In genomic region chr10:119755446-119755845, GRCh38 we compare ENCODE assay signal across 19 cellular contexts. TPM values are rescaled to one million over a fixed set of nuclear protein-coding genes. Genes with fewer than 3 reads are reported as not detected.
A peak's percentile ranks its signal among the peaks of the same experiment; 100 is the strongest.
DNase-seq lines count a peak whose midpoint lies in the region; ATAC-seq, FAIRE-seq and TF ChIP-seq lines count a peak whose summit lies in the region.
"Had no signal": no experiment of that assay in that cellular context is flagged by ENCODE, and none has a peak within 500 bp of the region (broad histone marks: within the 10 kb centered on the region; RNA-seq: fewer than 3 reads in every experiment).

No MANE protein-coding gene starts in this region.

- no peak overlapping the region for H3K4me2 ChIP-seq in HepG2 (ENCODE audit: low read depth, low read length)
- H3K4me2 ChIP-seq in neural progenitor cell = no peak overlapping the region
- H3K4me2 ChIP-seq: GM23338 had no signal

- H3K9me3 ChIP-seq in HepG2 (ENCODE audit: low read length) (no peaks in the 10 kb centered on the region), right lobe of liver (no peaks in the 10 kb centered on the region), neural progenitor cell (ENCODE audit: low read depth) (no peaks in the 10 kb centered on the region), upper lobe of right lung (no peaks in the 10 kb centered on the region)

- H3K36me3 Mint-ChIP-seq in neural progenitor cell = no peaks in the 10 kb centered on the region
- no peaks in the 10 kb centered on the region for H3K36me3 Mint-ChIP-seq in activated naive CD4-positive, alpha-beta T cell treated with anti-CD3 and anti-CD28 coated beads, Interleukin-2, amount 10 ng/mL, durations not matched to agents 7 days and 5 days

- H4K20me1 ChIP-seq in HepG2 (ENCODE audit: insufficient read depth, low read length) (no peaks in the 10 kb centered on the region), neural progenitor cell (ENCODE audit: low read depth) (no peaks in the 10 kb centered on the region)

- H3K4me3 ChIP-seq in HepG2 (replicated peaks in 1 of 3; ENCODE audit: insufficient read depth in 1 of 3, low read depth in 2 of 3, low read length in 3 of 3) (no peak overlapping the region), right lobe of liver (no peak overlapping the region), brain microvascular endothelial cell (ENCODE audit: low read depth, low read length) (no peak overlapping the region), neural progenitor cell (no peak overlapping the region), upper lobe of right lung (no peak overlapping the region)
- H3K4me3 ChIP-seq: GM12878, GM23338 had no signal

- peaks cover 24% of the 10 kb centered on the region for H3K4me1 Mint-ChIP-seq in neural progenitor cell
- no peaks in the 10 kb centered on the region for H3K4me1 Mint-ChIP-seq in activated naive CD4-positive, alpha-beta T cell treated with anti-CD3 and anti-CD28 coated beads, Interleukin-2, amount 10 ng/mL, durations not matched to agents 7 days and 5 days

- TF ChIP-seq EP300 in HepG2 (IDR thresholded peaks at IDR 0.05; ENCODE audit: low read depth in 2 of 2, low read length in 2 of 2) (no peak), HepG2 (CRISPR knock-in tag; IDR thresholded peaks at IDR 0.05; ENCODE audit: borderline replicate concordance) (no peak)

- peaks cover 3% of the 10 kb centered on the region for H3K27me3 Mint-ChIP-seq in neural progenitor cell (ENCODE audit: insufficient read depth, low read depth)
- no peaks in the 10 kb centered on the region for H3K27me3 Mint-ChIP-seq in activated naive CD4-positive, alpha-beta T cell treated with anti-CD3 and anti-CD28 coated beads, Interleukin-2, amount 10 ng/mL, durations not matched to agents 7 days and 5 days

- no TSS peak for BruUV-seq in HepG2 (replicated peaks; lab: Mats Ljungman, UMichigan)

- POLR2A ChIA-PET in HepG2 (lab: Yijun Ruan, JAX) = interaction anchor here (0.7 to 1.4 kb wide), 2 partner anchors 81 to 137 kb away, joined by 3 read pairs; partner anchors contain the start of gene SEC23IP

- H3K27me3 ChIP-seq in HepG2 (ENCODE audit: control insufficient read depth in 1 of 2, insufficient read depth in 2 of 2, low read length in 2 of 2) (no peaks in the 10 kb centered on the region), right lobe of liver (no peaks in the 10 kb centered on the region), brain microvascular endothelial cell (replicated peaks) (no peaks in the 10 kb centered on the region), neural progenitor cell (no peaks in the 10 kb centered on the region), upper lobe of right lung (no peaks in the 10 kb centered on the region)

- H3K9ac ChIP-seq in HepG2 (ENCODE audit: insufficient read depth, low read depth, low read length) (0 out of 2 replicates have a peak overlapping the region, but pooled peaks have one; percentile 30), neural progenitor cell (no peak overlapping the region)

- H3K9me3 Mint-ChIP-seq in neural progenitor cell = no peaks in the 10 kb centered on the region
- no peaks in the 10 kb centered on the region for H3K9me3 Mint-ChIP-seq in activated naive CD4-positive, alpha-beta T cell treated with anti-CD3 and anti-CD28 coated beads, Interleukin-2, amount 10 ng/mL, durations not matched to agents 7 days and 5 days
- H3K9me3 Mint-ChIP-seq: GM23338 had no signal

- H3K79me2 ChIP-seq in HepG2 (ENCODE audit: insufficient read depth, low read length) (peaks cover 7% of the 10 kb centered on the region), neural progenitor cell (ENCODE audit: low read depth) (no peaks in the 10 kb centered on the region)

- H3K27ac ChIP-seq in HepG2 (ENCODE audit: extremely low read length, insufficient read depth, low read length) (peak overlapping the region; percentile 43), right lobe of liver (no peak overlapping the region), brain microvascular endothelial cell (peak overlapping the region; percentile 37), neural progenitor cell (no peak overlapping the region), upper lobe of right lung (peak overlapping the region; percentile 20)
- H3K27ac ChIP-seq: 22Rv1, C4-2B had no signal

- peak overlapping the region; percentile 84 for H3K27ac Mint-ChIP-seq in neural progenitor cell
- H3K27ac Mint-ChIP-seq in activated naive CD4-positive, alpha-beta T cell treated with anti-CD3 and anti-CD28 coated beads, Interleukin-2, amount 10 ng/mL, durations not matched to agents 7 days and 5 days = no peak overlapping the region
- H3K27ac Mint-ChIP-seq: GM23338 had no signal

- TF ChIP-seq POLR2A in HepG2 (IDR thresholded peaks at IDR 0.05; ENCODE audit: insufficient read depth in 1 of 2, low read depth in 2 of 2, low read length in 2 of 2) = no peak
- TF ChIP-seq POLR2A in right lobe of liver (IDR thresholded peaks at IDR 0.05) = no peak

- CTCF ChIA-PET in HepG2 (lab: Yijun Ruan, JAX; ENCODE audit: low intra/inter-chr PET ratio, low total read pairs) = no interaction called here
- CTCF ChIA-PET in activated naive CD4-positive, alpha-beta T cell treated with anti-CD3 and anti-CD28 coated beads, Interleukin-2, amount 10 ng/mL, durations not matched to agents 7 days and 5 days (lab: Charles Lee) = interaction anchor here (3.1 kb wide), 1 partner anchor 104 kb away, joined by 12 read pairs; no protein-coding TSS in a partner anchor

- DNase-seq in HepG2 (ENCODE audit: low spot score) (no peak), right lobe of liver (no peak), brain microvascular endothelial cell (peak; percentile 41), neural progenitor cell (ENCODE audit: low spot score) (no peak), upper lobe of right lung (no peak), NCI-H774 (lab: John Stamatoyannopoulos, UW) (no peak)
- no peak for DNase-seq in activated naive CD4-positive, alpha-beta T cell treated with anti-CD3 and anti-CD28 coated beads, Interleukin-2, amount 10 ng/mL, durations not matched to agents 7 days and 5 days
- DNase-seq: DMS153, KBM-7, NCI-H1048, NCI-H2227 treated with DMSO at 0.1 percent for 48 hours, NCI-H526 had no signal

- no peak for TF ChIP-seq RAD21 in HepG2 (CRISPR knock-in tag; IDR thresholded peaks at IDR 0.05)

- no peak overlapping the region for H2AFZ ChIP-seq in HepG2 (ENCODE audit: low read length)
- H2AFZ ChIP-seq in neural progenitor cell (replicated peaks) = no peak overlapping the region
- H2AFZ ChIP-seq: GM23338 had no signal

- ATAC-seq in HepG2 (no peak), right lobe of liver (no peak), upper lobe of right lung (no peak), GM21529 (IDR thresholded peaks at IDR 0.05; ENCODE audit: unreplicated experiment) (no peak)
- ATAC-seq: GM12878, GM23338, Right ventricle myocardium inferior had no signal

- H3K4me1 ChIP-seq in HepG2 (ENCODE audit: insufficient read depth, low read length) (peaks cover 41% of the 10 kb centered on the region), right lobe of liver (no peaks in the 10 kb centered on the region), neural progenitor cell (peaks cover 13% of the 10 kb centered on the region), upper lobe of right lung (peaks cover 3% of the 10 kb centered on the region)

- FAIRE-seq in HepG2 (lab: Jason Lieb, UNC) = no peak
- FAIRE-seq: GM12878, GM19239 had no signal

- no peaks in the 10 kb centered on the region for H3F3A ChIP-seq in neural progenitor cell (ENCODE audit: low read depth)

- H3K4me3 Mint-ChIP-seq in neural progenitor cell = no peak overlapping the region
- H3K4me3 Mint-ChIP-seq in activated naive CD4-positive, alpha-beta T cell treated with anti-CD3 and anti-CD28 coated beads, Interleukin-2, amount 10 ng/mL, durations not matched to agents 7 days and 5 days = no peak overlapping the region
- H3K4me3 Mint-ChIP-seq: GM23338 had no signal

- peaks cover 0 to 5% of the 10 kb centered on the region in 2 experiments; a peak in 2 of 5 replicates for H3K36me3 ChIP-seq in HepG2 (replicated peaks in 1 of 2; ENCODE audit: control insufficient read depth in 1 of 2, insufficient read depth in 2 of 2, low read length in 2 of 2)
- no peaks in the 10 kb centered on the region for H3K36me3 ChIP-seq in right lobe of liver
- no peaks in the 10 kb centered on the region for H3K36me3 ChIP-seq in brain microvascular endothelial cell (replicated peaks)
- no peaks in the 10 kb centered on the region for H3K36me3 ChIP-seq in neural progenitor cell
- no peaks in the 10 kb centered on the region for H3K36me3 ChIP-seq in upper lobe of right lung

- in situ Hi-C loops in HepG2 (cut with HindIII; ENCODE audit: extremely low pct_ligation_motif_present, low pct_unique_long_range_greater_than_20kb) = no loop called here
- in situ Hi-C loops in brain microvascular endothelial cell (cut with HindIII; ENCODE audit: low pct_ligation_motif_present, low sequenced_read_pairs) = no loop called here

- WGBS in HepG2 (ENCODE audit: low lambda C conversion rate) = 88% methylated on average over 5 of the region's 5 CpGs
- WGBS in right lobe of liver (ENCODE audit: insufficient coverage, low coverage, low lambda C conversion rate, missing lambda C conversion rate) = 88% methylated on average over 5 of the region's 5 CpGs

- intact Hi-C loops in HepG2 (cut with micrococcal nuclease; ENCODE audit: unreplicated experiment) (loop anchor here (10.0 kb wide), 1 partner anchor 141 kb away; no protein-coding TSS in a partner anchor), right lobe of liver (cut with DNase I) (no loop called here), upper lobe of right lung (cut with DNase I) (no loop called here)

- TF ChIP-seq CTCF in HepG2 (CRISPR knock-in tag; IDR thresholded peaks at IDR 0.05) (no peak), right lobe of liver (IDR thresholded peaks at IDR 0.05) (no peak), brain microvascular endothelial cell (IDR thresholded peaks at IDR 0.05; ENCODE audit: low read depth, low read length, missing control alignments) (no peak), neural progenitor cell (IDR thresholded peaks at IDR 0.05) (no peak), upper lobe of right lung (IDR thresholded peaks at IDR 0.05) (no peak)

RNA-seq across cellular contexts. Expression of gene INPP5F, which starts 29.6 kb away (rescaled TPM):
- total RNA-seq in HepG2 (2016; rRNA removed; fragmentation: Illumina TruSeq; extraction: Trizol) (15.7 and 16.4 TPM in 2 replicates), right lobe of liver (1 to 10 TPM; 2.0 to 3.9 (median 2.5) TPM), neural progenitor cell (ENCODE audit: low replicate concordance) (125 and 167 TPM in 2 replicates), upper lobe of right lung (13.9 TPM)
- 6.4 and 8.2 TPM in 2 replicates for total RNA-seq in HepG2 (2016; cell fraction: cytosol; rRNA removed; fragmentation: Illumina TruSeq; extraction: Trizol; ENCODE audit: low read depth)
- total RNA-seq in HepG2 (2016; cell fraction: insoluble cytoplasmic fraction; rRNA removed; fragmentation: Illumina TruSeq; extraction: Trizol) = 12.7 and 14.4 TPM in 2 replicates
- 9.4 and 10.3 TPM in 2 replicates for total RNA-seq in HepG2 (2016; cell fraction: membrane; rRNA removed; fragmentation: Illumina TruSeq; extraction: Trizol)
- total RNA-seq in HepG2 (2016; cell fraction: nucleus; rRNA removed; fragmentation: Illumina TruSeq; extraction: Trizol) = 12.4 and 17.6 TPM in 2 replicates
- 8.3 and 12.5 TPM in 2 replicates for polyA plus RNA-seq in HepG2 (2011; rRNA removed)
- 4.7 and 6.3 TPM in 2 replicates for polyA plus RNA-seq in HepG2 (2011; cell fraction: cytosol; rRNA removed)
- polyA plus RNA-seq in HepG2 (2011; cell fraction: nucleus; rRNA removed) = 9.8 and 21.4 TPM in 2 replicates
- 6.9 and 9.3 TPM in 2 replicates for polyA plus RNA-seq in HepG2 (2012)
- polyA plus RNA-seq in HepG2 (2016; cell fraction: cytosol; fragmentation: Illumina TruSeq; extraction: Trizol; ENCODE audit: low read depth) = 5.5 and 6.2 TPM in 2 replicates
- polyA plus RNA-seq in HepG2 (2016; cell fraction: insoluble cytoplasmic fraction; fragmentation: Illumina TruSeq; extraction: Trizol; ENCODE audit: low read depth) = 11.3 and 11.4 TPM in 2 replicates
- polyA plus RNA-seq in HepG2 (2016; cell fraction: membrane; fragmentation: Illumina TruSeq; extraction: Trizol; ENCODE audit: low read depth) = 5.7 and 6.9 TPM in 2 replicates
- 19.7 and 20.7 TPM in 2 replicates for polyA plus RNA-seq in HepG2 (2016; cell fraction: nucleus; fragmentation: Illumina TruSeq; extraction: Trizol; ENCODE audit: insufficient read depth, low read depth)
- polyA minus RNA-seq in HepG2 (2011; rRNA and poly(A)+ RNA removed; ENCODE audit: low replicate concordance) = 2.8 and 7.9 TPM in 2 replicates
- 6.2 and 10.6 TPM in 2 replicates for polyA minus RNA-seq in HepG2 (2011; cell fraction: cytosol; rRNA and poly(A)+ RNA removed)
- polyA minus RNA-seq in HepG2 (2011; cell fraction: nucleus; rRNA and poly(A)+ RNA removed) = 36.3 and 40.2 TPM in 2 replicates

Comparison
In these comparisons a context has a peak if more than half of its experiments do, and no peak if none do; other contexts are left out.
1. H3K27ac ChIP-seq: peak in HepG2 (single experiment), brain microvascular endothelial cell (single experiment) and upper lobe of right lung (single experiment); none in right lobe of liver (0 of 3) and neural progenitor cell (single experiment).